In the genomic region with DNA sequence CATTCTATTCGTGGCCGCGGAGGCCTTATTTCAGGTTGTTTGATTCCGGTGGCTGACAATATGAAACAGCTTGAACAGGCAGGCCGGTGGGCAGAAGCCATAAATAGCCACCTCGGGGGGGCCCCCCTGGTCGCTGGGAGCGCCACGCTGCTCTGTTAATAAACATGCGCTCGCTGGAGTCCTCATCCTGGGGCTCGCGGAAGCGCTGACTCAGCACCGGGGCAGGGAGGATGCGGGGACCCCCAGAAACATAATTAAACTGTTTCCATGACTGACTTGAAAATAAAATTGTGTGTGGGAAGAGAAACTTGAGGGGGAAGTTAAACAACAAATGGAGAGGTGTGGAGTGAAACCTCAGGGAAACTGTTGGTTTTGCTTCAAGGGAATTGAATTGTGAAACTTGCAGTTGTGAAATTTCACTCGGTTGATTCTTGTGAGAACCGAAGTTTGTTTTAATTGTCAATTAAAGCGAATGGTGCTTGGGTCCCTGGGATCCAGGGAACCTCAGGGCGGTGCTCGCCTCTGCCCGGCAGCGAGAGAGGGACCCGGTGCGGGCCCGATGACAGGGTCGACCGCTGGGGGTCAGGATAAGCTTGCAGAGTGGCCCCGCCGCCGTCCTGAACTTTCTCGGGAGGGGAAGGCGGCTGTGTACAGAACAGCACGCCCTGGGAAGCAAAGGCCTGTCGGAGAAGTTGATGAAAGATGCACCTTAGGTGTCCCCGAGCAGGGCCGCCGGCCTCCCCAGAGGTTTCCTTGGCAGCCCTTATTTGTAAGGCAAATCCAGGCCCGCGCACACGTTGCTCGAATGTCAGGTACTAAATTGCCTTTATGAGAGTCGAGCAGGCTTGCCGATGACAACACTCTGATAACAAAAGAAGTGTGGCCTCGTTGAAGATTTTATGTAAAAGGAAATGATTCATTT, we compare ENCODE assay signal across 9 cellular contexts.
DNase-seq lines count a peak whose midpoint lies in the region; ATAC-seq and TF ChIP-seq lines count a peak whose summit lies in the region.
"Had no signal": no experiment of that assay in that cellular context is flagged by ENCODE, and none has a peak within 500 bp of the region (broad histone marks: within the 10 kb centered on the region; RNA-seq: fewer than 3 reads in every experiment).

No MANE protein-coding gene starts in this region.

- H3K9me2 ChIP-seq in OCI-LY7 (ENCODE audit: insufficient read depth, low read length) = no peaks in the 10 kb centered on the region

- H3K36me3 ChIP-seq in OCI-LY7 (ENCODE audit: insufficient read depth, low read length) = no peaks in the 10 kb centered on the region

- peaks cover 19% of the 10 kb centered on the region for H3K4me1 ChIP-seq in OCI-LY7 (ENCODE audit: insufficient read depth, low read length, poor library complexity, severe bottlenecking)

- H3K9me3 Mint-ChIP-seq in brain = peaks cover 0 to 3% (median 0%) of the 10 kb centered on the region in 5 experiments

- CTCF ChIA-PET in OCI-LY7 (lab: Charles Lee; ENCODE audit: unreplicated experiment) = no interaction called here

- peak overlapping the region; percentile 76 for H3K4me2 ChIP-seq in OCI-LY7 (ENCODE audit: low read length)

- POLR2A ChIA-PET in OCI-LY7 (lab: Charles Lee) = no interaction called here

- peak overlapping the region in 4 of 5 experiments; percentile 28 to 94 (median 44) for H3K27ac Mint-ChIP-seq in brain

- intact Hi-C loops in OCI-LY7 (cut with micrococcal nuclease; ENCODE audit: unreplicated experiment) = no loop called here

- H2AFZ ChIP-seq in OCI-LY7 (ENCODE audit: low read length) = peak overlapping the region; percentile 81

- no peaks in the 10 kb centered on the region for H3K79me2 ChIP-seq in OCI-LY7 (ENCODE audit: insufficient read depth, low read depth, low read length)

- peaks cover 82% of the 10 kb centered on the region for H3K4me1 Mint-ChIP-seq in brain

- no peak overlapping the region for H3K27ac ChIP-seq in OCI-LY7 (ENCODE audit: low read depth, low read length, poor library complexity, severe bottlenecking)
- H3K27ac ChIP-seq: C4-2B had no signal

- peak overlapping the region; percentile 46 for H3K4me3 ChIP-seq in OCI-LY7 (ENCODE audit: low read depth, low read length, poor library complexity, severe bottlenecking)

- peak; percentile 68 for ATAC-seq in HG03039 (IDR thresholded peaks at IDR 0.05; ENCODE audit: unreplicated experiment)

- TF ChIP-seq CTCF in OCI-LY7 (conservative IDR thresholded peaks at IDR 0.05; ENCODE audit: low read length) = peak; percentile 70
- peak; percentile 58 to 74 for TF ChIP-seq CTCF in brain (conservative IDR thresholded peaks at IDR 0.05)

- no peaks in the 10 kb centered on the region for H4K20me1 ChIP-seq in OCI-LY7 (ENCODE audit: insufficient read depth, low read length)

- H3K27me3 Mint-ChIP-seq in brain = peaks cover 15% of the 10 kb centered on the region

- no peaks in the 10 kb centered on the region for H3K9me3 ChIP-seq in OCI-LY7 (ENCODE audit: low read length)

- DNase-seq in NCI-H82 (lab: John Stamatoyannopoulos, UW) (peak; percentile 53), NCI-H82 treated with DMSO at 0.1 percent for 48 hours (lab: John Stamatoyannopoulos, UW; ENCODE audit: unreplicated experiment) (no peak), OCI-LY7 (ENCODE audit: low spot score) (peak; percentile 40), kidney glomerular epithelial cell (lab: John Stamatoyannopoulos, UW) (peak; percentile 46), SW 1271 (lab: John Stamatoyannopoulos, UW) (no peak)
- peak; percentile 36 for DNase-seq in stimulated activated CD4-positive, alpha-beta T cell treated with anti-CD3 and anti-CD28 coated beads, Interleukin-1b, Interleukin-23, amount 100 ng/mL, for 48 hours

- H3K4me3 Mint-ChIP-seq in brain = peak overlapping the region; percentile 22 to 77 (median 42)

- no peaks in the 10 kb centered on the region for H3K36me3 Mint-ChIP-seq in brain

- no TSS peak for BruUV-seq in OCI-LY7 (replicated peaks; lab: Mats Ljungman, UMichigan)

Comparison
In these comparisons a context has a peak if more than half of its experiments do, and no peak if none do; other contexts are left out.
1. DNase-seq: peak in NCI-H82 (single experiment), OCI-LY7 (single experiment), kidney glomerular epithelial cell (single experiment) and stimulated activated CD4-positive, alpha-beta T cell treated with anti-CD3 and anti-CD28 coated beads, Interleukin-1b, Interleukin-23, amount 100 ng/mL, for 48 hours (single experiment); none in NCI-H82 treated with DMSO at 0.1 percent for 48 hours (single experiment) and SW 1271 (0 of 2).